In the genomic region with DNA sequence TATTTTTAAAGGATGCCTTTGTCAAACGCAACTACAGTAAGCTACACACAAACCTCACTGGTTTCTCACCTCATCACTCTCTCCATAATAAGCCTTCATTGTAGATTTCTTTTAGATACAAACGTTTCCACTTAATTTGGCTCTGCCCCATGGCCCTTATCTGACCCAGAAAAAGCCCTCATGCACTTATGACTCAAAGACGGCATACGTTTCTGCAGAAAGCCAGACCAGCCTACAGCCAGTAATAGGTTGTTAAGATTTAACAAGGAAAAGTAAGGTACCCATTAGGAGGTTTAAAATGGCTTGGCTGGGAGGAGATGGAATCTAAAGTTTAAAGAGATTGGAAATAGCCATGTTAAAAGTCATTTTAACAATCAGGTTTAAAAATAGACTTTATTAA, we compare ENCODE assay signal across 16 cellular contexts.
DNase-seq lines count a peak whose midpoint lies in the region; TF ChIP-seq lines count a peak whose summit lies in the region.
"Had no signal": no experiment of that assay in that cellular context is flagged by ENCODE, and none has a peak within 500 bp of the region (broad histone marks: within the 10 kb centered on the region; RNA-seq: fewer than 3 reads in every experiment).

No MANE protein-coding gene starts in this region.

- no peaks in the 10 kb centered on the region for H3K36me3 ChIP-seq in MM.1S (replicated peaks; ENCODE audit: insufficient read depth, low read length)
- no peaks in the 10 kb centered on the region for H3K36me3 ChIP-seq in Caco-2 (ENCODE audit: control insufficient read depth, insufficient read depth, low read length)
- H3K36me3 ChIP-seq: BLaER1 treated with 17β-estradiol and CSF1 and Interleukin-3, amounts not matched to agents 10 nM and 100 nM; Peyer's patch had no signal

- H2AFZ ChIP-seq in MM.1S (ENCODE audit: low read length) = no peak overlapping the region

- H3K27ac ChIP-seq in MM.1S (ENCODE audit: low read length) = no peak overlapping the region
- H3K27ac ChIP-seq: BLaER1 treated with 17β-estradiol and CSF1 and Interleukin-3, amounts not matched to agents 10 nM and 100 nM; Peyer's patch had no signal

- no TSS peak for BruUV-seq in Caco-2 (replicated peaks; lab: Mats Ljungman, UMichigan)

- H3K4me3 ChIP-seq in cardiac fibroblast (replicated peaks in 1 of 2; ENCODE audit: low read depth in 2 of 2, low read length in 2 of 2) = no peak overlapping the region
- no peak overlapping the region for H3K4me3 ChIP-seq in MM.1S (ENCODE audit: low read length)
- H3K4me3 ChIP-seq in Caco-2 (ENCODE audit: low read depth, low read length) = no peak overlapping the region
- H3K4me3 ChIP-seq: BLaER1 treated with 17β-estradiol and CSF1 and Interleukin-3, amounts not matched to agents 10 nM and 100 nM; Peyer's patch had no signal

- no peaks in the 10 kb centered on the region for H3K36me3 Mint-ChIP-seq in mesothelial cell of epicardium
- H3K36me3 Mint-ChIP-seq in Caco-2 (ENCODE audit: insufficient read depth, unreplicated experiment) = no peaks in the 10 kb centered on the region
- H3K36me3 Mint-ChIP-seq: IgD-negative memory B cell had no signal

- H3F3A ChIP-seq in MM.1S (ENCODE audit: insufficient read depth, low read length) = no peaks in the 10 kb centered on the region

- H3K9me2 ChIP-seq in MM.1S (replicated peaks; ENCODE audit: insufficient read depth, low read length) = no peaks in the 10 kb centered on the region

- no peaks in the 10 kb centered on the region for H3K79me2 ChIP-seq in MM.1S (ENCODE audit: low read length)

- H3K4me1 ChIP-seq in MM.1S (ENCODE audit: low read length) (no peaks in the 10 kb centered on the region), Caco-2 (no peaks in the 10 kb centered on the region)
- H3K4me1 ChIP-seq: BLaER1 treated with 17β-estradiol and CSF1 and Interleukin-3, amounts not matched to agents 10 nM and 100 nM; Peyer's patch had no signal

- peak overlapping the region; percentile 18 for H3K27ac Mint-ChIP-seq in mesothelial cell of epicardium
- H3K27ac Mint-ChIP-seq in Caco-2 (ENCODE audit: unreplicated experiment) = no peak overlapping the region
- H3K27ac Mint-ChIP-seq: IgD-negative memory B cell had no signal

- TF ChIP-seq CTCF in cardiac fibroblast (IDR thresholded peaks at IDR 0.05; ENCODE audit: low read depth, low read length) (no peak), mesothelial cell of epicardium (IDR thresholded peaks at IDR 0.05; ENCODE audit: unreplicated experiment) (no peak), MM.1S (IDR thresholded peaks at IDR 0.05; ENCODE audit: low read length) (no peak), Caco-2 (IDR thresholded peaks at IDR 0.05; ENCODE audit: insufficient read depth in 1 of 2, low read depth in 1 of 2, low read length in 1 of 2, severe bottlenecking in 1 of 2, unreplicated experiment in 1 of 2) (no peak)

- no peaks in the 10 kb centered on the region for H4K20me1 ChIP-seq in MM.1S (ENCODE audit: insufficient read depth, low read length)
- H4K20me1 ChIP-seq: BLaER1 treated with 17β-estradiol and CSF1 and Interleukin-3, amounts not matched to agents 10 nM and 100 nM had no signal

- H3K9me3 ChIP-seq in MM.1S (replicated peaks; ENCODE audit: insufficient read depth, low read length) = no peaks in the 10 kb centered on the region
- H3K9me3 ChIP-seq in Caco-2 = no peaks in the 10 kb centered on the region
- H3K9me3 ChIP-seq: BLaER1 treated with 17β-estradiol and CSF1 and Interleukin-3, amounts not matched to agents 10 nM and 100 nM had no signal

- H3K4me1 Mint-ChIP-seq in mesothelial cell of epicardium (peaks cover 21% of the 10 kb centered on the region), Caco-2 (ENCODE audit: low read depth, unreplicated experiment) (no peaks in the 10 kb centered on the region)
- H3K4me1 Mint-ChIP-seq: IgD-negative memory B cell had no signal

- peak; percentile 1 for DNase-seq in Daoy (ENCODE audit: low read depth)
- peak; percentile 55 for DNase-seq in RPMI7951 (ENCODE audit: low read depth)
- peak; percentile 11 to 17 for DNase-seq in cardiac fibroblast (ENCODE audit: low read depth in 2 of 2)
- no peak for DNase-seq in mesothelial cell of epicardium (ENCODE audit: low spot score in 2 of 2, unreplicated experiment in 2 of 2)
- DNase-seq in MM.1S = no peak
- no peak for DNase-seq in SKM-1 treated with dmso at 0.1 percent for 144 hours (lab: John Stamatoyannopoulos, UW; ENCODE audit: unreplicated experiment)
- no peak for DNase-seq in Caco-2
- no peak for DNase-seq in AG20443 (ENCODE audit: low spot score)
- DNase-seq: HCEC 1CT, NCI-H1092 treated with DMSO at 0.1 percent for 48 hours, NCI-H187 treated with DMSO at 0.1 percent for 48 hours, NCI-H82, Peyer's patch, SIG-M5 had no signal

- intact Hi-C loops in Caco-2 (cut with micrococcal nuclease; ENCODE audit: unreplicated experiment) = no loop called here

- POLR2A ChIA-PET in Caco-2 (lab: Charles Lee) = no interaction called here

- CTCF ChIA-PET in Caco-2 (lab: Charles Lee) = no interaction called here

- no peaks in the 10 kb centered on the region for H3K27me3 ChIP-seq in MM.1S (replicated peaks; ENCODE audit: insufficient read depth, low read length)
- no peaks in the 10 kb centered on the region for H3K27me3 ChIP-seq in Caco-2 (replicated peaks; ENCODE audit: control insufficient read depth, insufficient read depth, low read length)
- H3K27me3 ChIP-seq: BLaER1 treated with 17β-estradiol and CSF1 and Interleukin-3, amounts not matched to agents 10 nM and 100 nM; Peyer's patch had no signal

- H3K9ac ChIP-seq in MM.1S (ENCODE audit: low read length) = no peak overlapping the region
- H3K9ac ChIP-seq: BLaER1 treated with 17β-estradiol and CSF1 and Interleukin-3, amounts not matched to agents 10 nM and 100 nM had no signal

- no peak overlapping the region for H3K4me2 ChIP-seq in MM.1S (ENCODE audit: low read depth, low read length)
- H3K4me2 ChIP-seq: BLaER1 treated with 17β-estradiol and CSF1 and Interleukin-3, amounts not matched to agents 10 nM and 100 nM had no signal

- H3K4me3 Mint-ChIP-seq in mesothelial cell of epicardium = no peak overlapping the region
- no peak overlapping the region for H3K4me3 Mint-ChIP-seq in Caco-2 (ENCODE audit: unreplicated experiment)
- H3K4me3 Mint-ChIP-seq: IgD-negative memory B cell had no signal

- H3K27me3 Mint-ChIP-seq in mesothelial cell of epicardium (ENCODE audit: low read depth) (no peaks in the 10 kb centered on the region), Caco-2 (ENCODE audit: insufficient read depth, unreplicated experiment) (peaks cover 2% of the 10 kb centered on the region)
- H3K27me3 Mint-ChIP-seq: IgD-negative memory B cell had no signal

- H3K9me3 Mint-ChIP-seq in mesothelial cell of epicardium (no peaks in the 10 kb centered on the region), Caco-2 (ENCODE audit: unreplicated experiment) (no peaks in the 10 kb centered on the region)

Comparison
In these comparisons a context has a peak if more than half of its experiments do, and no peak if none do; other contexts are left out.
1. DNase-seq: peak in Daoy (single experiment), RPMI7951 (single experiment) and cardiac fibroblast (2 of 2); none in mesothelial cell of epicardium (0 of 2), MM.1S (single experiment), SKM-1 treated with dmso at 0.1 percent for 144 hours (single experiment), Caco-2 (0 of 2) and AG20443 (single experiment).